Comparison of ENCODE assay signal across 8 cellular contexts in genomic region chr4:149980941-149981340, GRCh38.
DNase-seq lines count a peak whose midpoint lies in the region; ATAC-seq and TF ChIP-seq lines count a peak whose summit lies in the region.

No MANE protein-coding gene starts in this region.

- no peaks in the 10 kb centered on the region for H3K27me3 ChIP-seq in CD8-positive, alpha-beta memory T cell (ENCODE audit: insufficient read depth, low read length, poor library complexity, severe bottlenecking)
- H3K27me3 ChIP-seq in OCI-LY3 (ENCODE audit: low read depth, low read length) = no peaks in the 10 kb centered on the region
- no peaks in the 10 kb centered on the region for H3K27me3 ChIP-seq in heart right ventricle

- no peaks in the 10 kb centered on the region for H3K79me2 ChIP-seq in OCI-LY3 (ENCODE audit: low read length)

- DNase-seq in CD8-positive, alpha-beta memory T cell = peak in 4 of 5 donors; percentile 6 to 47 (median 14)
- peak; percentile 1 for DNase-seq in activated gamma-delta T cell treated with anti-CD3 and anti-CD28 coated beads, Interleukin-2, amount 50 U/mL, for 16 hours (ENCODE audit: low read depth)
- DNase-seq in heart right ventricle (peak in 1 of 2 donors; percentile 61), renal cortical epithelial cell (ENCODE audit: low read depth) (peak; percentile 63), OCI-M2 (lab: John Stamatoyannopoulos, UW; ENCODE audit: unreplicated experiment) (no peak)

- TF ChIP-seq CTCF in OCI-LY3 (IDR thresholded peaks at IDR 0.05; ENCODE audit: low read depth, low read length) (peak; percentile 92), heart right ventricle (IDR thresholded peaks at IDR 0.05) (peak; percentile 42 to 83 (median 78))

- no peaks in the 10 kb centered on the region for H3K9me3 Mint-ChIP-seq in CD8-positive, alpha-beta memory T cell

- intact Hi-C loops in heart right ventricle (cut with DNase I) = loop anchor here in 3 of 10 donors (5.0 to 10.0 kb wide), 2 partner anchors 884 to 886 kb away; no protein-coding TSS in a partner anchor

- POLR2A ChIA-PET in CD8-positive, alpha-beta memory T cell (lab: Charles Lee) = no interaction called here

- peak; percentile 90 for ATAC-seq in GM18867 (IDR thresholded peaks at IDR 0.05; ENCODE audit: unreplicated experiment)
- peak; percentile 82 for ATAC-seq in HG03095 (IDR thresholded peaks at IDR 0.05; ENCODE audit: unreplicated experiment)
- ATAC-seq in heart right ventricle = peak in 5 of 8 donors; percentile 44 to 70 (median 55)

- CTCF ChIA-PET in CD8-positive, alpha-beta memory T cell (lab: Charles Lee) = interaction anchor here (0.7 kb wide), 1 partner anchor 886 kb away, joined by 4 read pairs; no protein-coding TSS in a partner anchor

- H3K36me3 ChIP-seq in CD8-positive, alpha-beta memory T cell (ENCODE audit: insufficient read depth, low read length) = no peaks in the 10 kb centered on the region
- H3K36me3 ChIP-seq in OCI-LY3 (replicated peaks; ENCODE audit: low read depth, low read length) (no peaks in the 10 kb centered on the region), heart right ventricle (no peaks in the 10 kb centered on the region)

- H3K27ac Mint-ChIP-seq in CD8-positive, alpha-beta memory T cell = no peak overlapping the region

- H3K9ac ChIP-seq in OCI-LY3 (ENCODE audit: low read length) = no peak overlapping the region

- no peaks in the 10 kb centered on the region for H3K36me3 Mint-ChIP-seq in CD8-positive, alpha-beta memory T cell

- H3K4me1 ChIP-seq in CD8-positive, alpha-beta memory T cell (ENCODE audit: insufficient read depth, low read length) = no peaks in the 10 kb centered on the region
- H3K4me1 ChIP-seq in OCI-LY3 (ENCODE audit: low read length) (peaks cover 16% of the 10 kb centered on the region), heart right ventricle (no peaks in the 10 kb centered on the region)

- no peaks in the 10 kb centered on the region for H4K20me1 ChIP-seq in OCI-LY3 (ENCODE audit: insufficient read depth, low read length)

- no peak overlapping the region for H3K4me3 ChIP-seq in CD8-positive, alpha-beta memory T cell (ENCODE audit: low read length)
- H3K4me3 ChIP-seq in OCI-LY3 (ENCODE audit: low read length) (no peak overlapping the region), heart right ventricle (no peak overlapping the region)

- no peak overlapping the region for H3K27ac ChIP-seq in CD8-positive, alpha-beta memory T cell (ENCODE audit: low read depth, low read length)
- H3K27ac ChIP-seq in OCI-LY3 (ENCODE audit: low read length) (no peak overlapping the region), heart right ventricle (no peak overlapping the region)

- H3K9me3 ChIP-seq in CD8-positive, alpha-beta memory T cell (ENCODE audit: low read length) = no peaks in the 10 kb centered on the region
- H3K9me3 ChIP-seq in OCI-LY3 (ENCODE audit: insufficient read depth, low read length) = no peaks in the 10 kb centered on the region
- peaks cover 0 to 5% (median 0%) of the 10 kb centered on the region in 11 donors for H3K9me3 ChIP-seq in heart right ventricle

- WGBS in heart right ventricle, 2 donors = 19 to 23% methylated on average over 6 of the region's 6 CpGs

- no peak overlapping the region for H3K4me3 Mint-ChIP-seq in CD8-positive, alpha-beta memory T cell

- H3K4me1 Mint-ChIP-seq in CD8-positive, alpha-beta memory T cell = peaks cover 1 to 6% (median 4%) of the 10 kb centered on the region in 3 donors

- peak overlapping the region; percentile 32 for H3K4me2 ChIP-seq in OCI-LY3 (ENCODE audit: low read length)

- peaks cover 7% of the 10 kb centered on the region in 2 donors for H3K27me3 Mint-ChIP-seq in CD8-positive, alpha-beta memory T cell

- peak overlapping the region; percentile 77 for H2AFZ ChIP-seq in OCI-LY3 (ENCODE audit: low read depth, low read length)
